ENCODE assay signal across 11 cellular contexts in genomic region chr22:40519284-40519947, GRCh38.
DNase-seq lines count a peak whose midpoint lies in the region; ATAC-seq, FAIRE-seq and TF ChIP-seq lines count a peak whose summit lies in the region.
"Had no signal": no experiment of that assay in that cellular context is flagged by ENCODE, and none has a peak within 500 bp of the region (broad histone marks: within the 10 kb centered on the region; RNA-seq: fewer than 3 reads in every experiment).

No MANE protein-coding gene starts in this region.

- H3K4me2 ChIP-seq in HepG2 (ENCODE audit: low read depth, low read length), result peak overlapping the region; percentile 21; the same call in 1 of the 2 replicates

- BruUV-seq in HepG2 (replicated peaks; lab: Mats Ljungman, UMichigan), result no TSS peak

- H3K36me3 ChIP-seq in HepG2 (replicated peaks in 1 of 2; ENCODE audit: control insufficient read depth in 1 of 2, insufficient read depth in 2 of 2, low read length in 2 of 2), result peaks cover 3 to 5% of the 10 kb centered on the region in 2 experiments; a peak in 3 of 5 replicates
- H3K36me3 ChIP-seq: ovary had no signal

- H3K4me1 Mint-ChIP-seq in CD4-positive, alpha-beta T cell (ENCODE audit: low read depth), result peaks cover 53% of the 10 kb centered on the region
- peaks cover 22% of the 10 kb centered on the region for H3K4me1 Mint-ChIP-seq in T-helper 1 cell treated with Interleukin-12 subunit alpha and Interleukin-12 subunit beta and Interleukin-4 antibody, amounts not matched to agents 30 μg/mL and 1 μg/mL, for 36 hours (ENCODE audit: low read depth)

- H3K27ac Mint-ChIP-seq in CD4-positive, alpha-beta T cell, result peak overlapping the region; percentile 94
- peak overlapping the region; percentile 71 for H3K27ac Mint-ChIP-seq in T-helper 1 cell treated with Interleukin-12 subunit alpha and Interleukin-12 subunit beta and Interleukin-4 antibody, amounts not matched to agents 30 μg/mL and 1 μg/mL, for 36 hours

- TF ChIP-seq EP300 in HepG2 (IDR thresholded peaks at IDR 0.05; ENCODE audit: low read depth in 2 of 2, low read length in 2 of 2) (no peak), HepG2 (CRISPR knock-in tag; IDR thresholded peaks at IDR 0.05; ENCODE audit: borderline replicate concordance) (no peak)

- no peak for TF ChIP-seq CTCF in CD4-positive, alpha-beta T cell (IDR thresholded peaks at IDR 0.05)
- TF ChIP-seq CTCF in HepG2 (CRISPR knock-in tag; IDR thresholded peaks at IDR 0.05), result no peak

- H3K4me3 ChIP-seq in HepG2 (replicated peaks in 1 of 3; ENCODE audit: insufficient read depth in 1 of 3, low read depth in 2 of 3, low read length in 3 of 3), result no peak overlapping the region; a peak in 1 of 6 replicates
- H3K4me3 ChIP-seq: ovary had no signal

- H3K9me3 Mint-ChIP-seq in CD4-positive, alpha-beta T cell, result no peaks in the 10 kb centered on the region
- H3K9me3 Mint-ChIP-seq in T-helper 1 cell treated with Interleukin-12 subunit alpha and Interleukin-12 subunit beta and Interleukin-4 antibody, amounts not matched to agents 30 μg/mL and 1 μg/mL, for 36 hours, result no peaks in the 10 kb centered on the region

- H3K36me3 Mint-ChIP-seq in CD4-positive, alpha-beta T cell (ENCODE audit: low read depth), result peaks cover 36% of the 10 kb centered on the region
- H3K36me3 Mint-ChIP-seq in T-helper 1 cell treated with Interleukin-12 subunit alpha and Interleukin-12 subunit beta and Interleukin-4 antibody, amounts not matched to agents 30 μg/mL and 1 μg/mL, for 36 hours (ENCODE audit: low read depth), result peaks cover 12% of the 10 kb centered on the region

- H3K4me1 ChIP-seq in HepG2 (ENCODE audit: insufficient read depth, low read length), result peaks cover 33% of the 10 kb centered on the region

- 0 out of 2 replicates have a peak overlapping the region, but pooled peaks have one; percentile 19 for H3K9ac ChIP-seq in HepG2 (ENCODE audit: insufficient read depth, low read depth, low read length)

- H4K20me1 ChIP-seq in HepG2 (ENCODE audit: insufficient read depth, low read length), result no peaks in the 10 kb centered on the region

- CTCF ChIA-PET in CD4-positive, alpha-beta T cell (lab: Charles Lee), result interaction anchor here (1.1 to 2.0 kb wide), 2 partner anchors 15 to 83 kb away, joined by 3 to 5 read pairs; no protein-coding TSS in a partner anchor
- CTCF ChIA-PET in HepG2 (lab: Yijun Ruan, JAX; ENCODE audit: low intra/inter-chr PET ratio, low total read pairs) (no interaction called here), HEK293T (lab: Yijun Ruan, JAX) (no interaction called here)

- in situ Hi-C loops in HepG2 (cut with HindIII; ENCODE audit: extremely low pct_ligation_motif_present, low pct_unique_long_range_greater_than_20kb), result no loop called here

- no peaks in the 10 kb centered on the region for H3K27me3 Mint-ChIP-seq in CD4-positive, alpha-beta T cell
- H3K27me3 Mint-ChIP-seq in T-helper 1 cell treated with Interleukin-12 subunit alpha and Interleukin-12 subunit beta and Interleukin-4 antibody, amounts not matched to agents 30 μg/mL and 1 μg/mL, for 36 hours (ENCODE audit: low read depth), result no peaks in the 10 kb centered on the region

- ATAC-seq in CD4-positive, alpha-beta T cell (ENCODE audit: poor library complexity), result peak; percentile 96
- ATAC-seq in GM19468 (IDR thresholded peaks at IDR 0.05; ENCODE audit: extremely low read depth, unreplicated experiment) (peak; percentile 79), HepG2 (peak; percentile 56; the same call in 2 of the 3 replicates), HG03039 (IDR thresholded peaks at IDR 0.05; ENCODE audit: unreplicated experiment) (no peak), HG03442 (IDR thresholded peaks at IDR 0.05; ENCODE audit: unreplicated experiment) (no peak)

- no peaks in the 10 kb centered on the region for H3K9me3 ChIP-seq in CD4-positive, alpha-beta T cell (ENCODE audit: control insufficient read depth, low read length)
- H3K9me3 ChIP-seq in HepG2 (ENCODE audit: low read length), result no peaks in the 10 kb centered on the region
- H3K9me3 ChIP-seq: ovary had no signal

- peaks cover 2% of the 10 kb centered on the region for H3K79me2 ChIP-seq in HepG2 (ENCODE audit: insufficient read depth, low read length)

- no peak overlapping the region for H2AFZ ChIP-seq in HepG2 (ENCODE audit: low read length)

- FAIRE-seq in HepG2 (lab: Jason Lieb, UNC), result no peak

- no peak for DNase-seq in CD4-positive, alpha-beta T cell
- DNase-seq in HepG2 (ENCODE audit: low spot score) (peak; percentile 46), HEK293T (ENCODE audit: extremely low spot score) (no peak), NCI-H1694 (lab: John Stamatoyannopoulos, UW) (no peak)
- DNase-seq: activated CD4-positive, alpha-beta T cell treated with anti-CD3 and anti-CD28 coated beads, Interleukin-2, amount 50 U/mL, for 4 hours; NCI-H1048; ovary had no signal

- H3K4me3 Mint-ChIP-seq in CD4-positive, alpha-beta T cell, result peak overlapping the region; percentile 88
- peak overlapping the region; percentile 52 for H3K4me3 Mint-ChIP-seq in T-helper 1 cell treated with Interleukin-12 subunit alpha and Interleukin-12 subunit beta and Interleukin-4 antibody, amounts not matched to agents 30 μg/mL and 1 μg/mL, for 36 hours

- intact Hi-C loops in CD4-positive, alpha-beta T cell (cut with DNase I, micrococcal nuclease), result no loop called here
- intact Hi-C loops in HepG2 (cut with micrococcal nuclease; ENCODE audit: unreplicated experiment), result no loop called here

- POLR2A ChIA-PET in CD4-positive, alpha-beta T cell (lab: Charles Lee), result interaction anchor here (1.6 to 1.9 kb wide), 2 partner anchors 14 to 117 kb away, joined by 6 to 11 read pairs; partner anchors contain the start of gene MRTFA
- POLR2A ChIA-PET in HepG2 (lab: Yijun Ruan, JAX), result no interaction called here
- POLR2A ChIA-PET in HEK293T (lab: Yijun Ruan, JAX), result interaction anchor here (1.4 kb wide), 1 partner anchor 133 kb away, joined by 4 read pairs; no protein-coding TSS in a partner anchor

- no peaks in the 10 kb centered on the region for H3K27me3 ChIP-seq in CD4-positive, alpha-beta T cell (ENCODE audit: control insufficient read depth, insufficient read depth, low read length)
- no peaks in the 10 kb centered on the region for H3K27me3 ChIP-seq in HepG2 (ENCODE audit: control insufficient read depth in 1 of 2, insufficient read depth in 2 of 2, low read length in 2 of 2)
- H3K27me3 ChIP-seq: ovary had no signal

- no peak for TF ChIP-seq RAD21 in HepG2 (CRISPR knock-in tag; IDR thresholded peaks at IDR 0.05)

- peak overlapping the region; percentile 49 for H3K27ac ChIP-seq in CD4-positive, alpha-beta T cell (ENCODE audit: low read depth, low read length)
- H3K27ac ChIP-seq in HepG2 (ENCODE audit: extremely low read length, insufficient read depth, low read length), result peak overlapping the region; percentile 66
- H3K27ac ChIP-seq: ovary had no signal

- no peak for TF ChIP-seq POLR2A in HepG2 (IDR thresholded peaks at IDR 0.05; ENCODE audit: insufficient read depth in 1 of 2, low read depth in 2 of 2, low read length in 2 of 2)

- 66% methylated on average over 5 of the region's 5 CpGs for WGBS in HepG2 (ENCODE audit: low lambda C conversion rate)

TF ChIP-seq in HepG2, 621 proteins besides CTCF, POLR2A, EP300 and RAD21 (continues in another document):
- TF ChIP-seq RARG (CRISPR knock-in tag; IDR thresholded peaks at IDR 0.05; ENCODE audit: low read depth) (no peak), GATAD2A (CRISPR knock-in tag; IDR thresholded peaks at IDR 0.05) (0 out of 2 replicates have a peak, but pooled peaks have one; percentile 27), NR2F2 (IDR thresholded peaks at IDR 0.05; ENCODE audit: borderline replicate concordance, low read depth) (no peak), ASH2L (IDR thresholded peaks at IDR 0.05; ENCODE audit: insufficient read length, low read depth, low read length) (peak; percentile 56)
- TF ChIP-seq, protein P1, sequence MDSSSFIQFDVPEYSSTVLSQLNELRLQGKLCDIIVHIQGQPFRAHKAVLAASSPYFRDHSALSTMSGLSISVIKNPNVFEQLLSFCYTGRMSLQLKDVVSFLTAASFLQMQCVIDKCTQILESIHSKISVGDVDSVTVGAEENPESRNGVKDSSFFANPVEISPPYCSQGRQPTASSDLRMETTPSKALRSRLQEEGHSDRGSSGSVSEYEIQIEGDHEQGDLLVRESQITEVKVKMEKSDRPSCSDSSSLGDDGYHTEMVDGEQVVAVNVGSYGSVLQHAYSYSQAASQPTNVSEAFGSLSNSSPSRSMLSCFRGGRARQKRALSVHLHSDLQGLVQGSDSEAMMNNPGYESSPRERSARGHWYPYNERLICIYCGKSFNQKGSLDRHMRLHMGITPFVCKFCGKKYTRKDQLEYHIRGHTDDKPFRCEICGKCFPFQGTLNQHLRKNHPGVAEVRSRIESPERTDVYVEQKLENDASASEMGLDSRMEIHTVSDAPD (CRISPR knock-in tag; IDR thresholded peaks at IDR 0.05), result no peak

TF ChIP-seq in HEK293T, 16 proteins besides CTCF, POLR2A, EP300 and RAD21:
- TF ChIP-seq PKNOX1 (IDR thresholded peaks at IDR 0.05), result no peak
- TF ChIP-seq TARDBP (IDR thresholded peaks at IDR 0.05), result no peak
- no peak for TF ChIP-seq NFRKB (IDR thresholded peaks at IDR 0.05)
- no peak for TF ChIP-seq LEF1 (IDR thresholded peaks at IDR 0.05; ENCODE audit: borderline replicate concordance)
- TF ChIP-seq HDGF (IDR thresholded peaks at IDR 0.05; ENCODE audit: borderline replicate concordance), result no peak
- no peak for TF ChIP-seq L3MBTL2 (conservative IDR thresholded peaks at IDR 0.05)
- TF ChIP-seq ELF4 (IDR thresholded peaks at IDR 0.05), result no peak
- no peak for TF ChIP-seq ARNT (IDR thresholded peaks at IDR 0.05)
- TF ChIP-seq CTBP1 (IDR thresholded peaks at IDR 0.05; ENCODE audit: borderline replicate concordance), result no peak
- no peak for TF ChIP-seq ZNF384 (IDR thresholded peaks at IDR 0.05)
- TF ChIP-seq BHLHE40 (IDR thresholded peaks at IDR 0.05; ENCODE audit: borderline replicate concordance), result no peak

Comparison
In these comparisons a context has a peak if more than half of its experiments do, and no peak if none do; other contexts are left out.
1. ATAC-seq: peak in CD4-positive, alpha-beta T cell (single experiment), GM19468 (single experiment) and HepG2 (single experiment); none in HG03039 (single experiment) and HG03442 (single experiment).